Comparison of ENCODE assay signal across 1 cellular context in genomic region chr11:78022397-78023396, GRCh38.
TF ChIP-seq lines count a peak whose summit lies in the region.

KCTD14 (minus strand) TSS chr11:78023276; CDS start chr11:78023249, 27 bp downstream.

TF ChIP-seq in WTC11, 78 proteins besides CTCF, POLR2A, EP300 and RAD21 (continued from another document):
- TF ChIP-seq STAT6 (CRISPR knock-in tag; conservative IDR thresholded peaks at IDR 0.05; ENCODE audit: low read depth) (0 out of 2 replicates have a peak, but pooled peaks have one; percentile 5), FOXP4 (CRISPR knock-in tag; IDR thresholded peaks at IDR 0.05) (peak; percentile 88), ZMAT4 (CRISPR knock-in tag; IDR thresholded peaks at IDR 0.05) (no peak), TEAD1 (CRISPR knock-in tag; IDR thresholded peaks at IDR 0.05) (peak; percentile 42; the same call in 1 of the 2 replicates), ZNF232 (CRISPR knock-in tag; IDR thresholded peaks at IDR 0.05) (peak; percentile 54; the same call in 1 of the 2 replicates), ZNF138 (CRISPR knock-in tag; conservative IDR thresholded peaks at IDR 0.05) (0 out of 2 replicates have a peak, but pooled peaks have one; percentile 40), MAX (CRISPR knock-in tag; IDR thresholded peaks at IDR 0.05) (peak; percentile 82; the same call in 1 of the 2 replicates), MYBL2 (CRISPR knock-in tag; IDR thresholded peaks at IDR 0.05) (peak; percentile 26; the same call in 1 of the 2 replicates), CREM (CRISPR knock-in tag; IDR thresholded peaks at IDR 0.05) (peak; percentile 54; the same call in 1 of the 2 replicates), ARID4B (CRISPR knock-in tag; IDR thresholded peaks at IDR 0.05; ENCODE audit: borderline replicate concordance) (peak; percentile 22; the same call in 1 of the 2 replicates), ZNF396 (CRISPR knock-in tag; IDR thresholded peaks at IDR 0.05; ENCODE audit: borderline replicate concordance) (no peak), ELF4 (CRISPR knock-in tag; IDR thresholded peaks at IDR 0.05; ENCODE audit: low read depth) (no peak), RELA (CRISPR knock-in tag; IDR thresholded peaks at IDR 0.05; ENCODE audit: borderline replicate concordance) (no peak), USF2 (CRISPR knock-in tag; IDR thresholded peaks at IDR 0.05) (0 out of 2 replicates have a peak, but pooled peaks have one; percentile 16)
